In genomic region chr1:39882152-39882551, GRCh38 we compare ENCODE assay signal across 8 cellular contexts. TPM values are rescaled to one million over a fixed set of nuclear protein-coding genes. Genes with fewer than 3 reads are reported as not detected.
DNase-seq lines count a peak whose midpoint lies in the region; ATAC-seq, FAIRE-seq and TF ChIP-seq lines count a peak whose summit lies in the region.

No MANE protein-coding gene starts in this region.

- H3K27me3 ChIP-seq in endothelial cell of umbilical vein (ENCODE audit: control insufficient read depth in 2 of 2, insufficient read depth in 2 of 2, low read length in 2 of 2) = peaks cover 0 to 2% of the 10 kb centered on the region in 2 experiments
- no peaks in the 10 kb centered on the region for H3K27me3 ChIP-seq in parathyroid adenoma (ENCODE audit: control insufficient read depth, insufficient read depth, low read length)

- H3K9me1 ChIP-seq in endothelial cell of umbilical vein (replicated peaks; ENCODE audit: control insufficient read depth, extremely low read depth, insufficient read depth, low read length) = no peaks in the 10 kb centered on the region

- H3K27ac ChIP-seq in OCI-LY7 (ENCODE audit: low read depth, low read length, poor library complexity, severe bottlenecking) (no peak overlapping the region), endothelial cell of umbilical vein (ENCODE audit: insufficient read depth, low read depth, low read length) (no peak overlapping the region), parathyroid adenoma (no peak overlapping the region)

- no peak for TF ChIP-seq CTCF in OCI-LY7 (conservative IDR thresholded peaks at IDR 0.05; ENCODE audit: low read length)
- no peak for TF ChIP-seq CTCF in endothelial cell of umbilical vein (IDR thresholded peaks at IDR 0.05; ENCODE audit: extremely low read depth in 1 of 2, insufficient read depth in 1 of 2, low read depth in 1 of 2, low read length in 2 of 2)
- TF ChIP-seq CTCF in parathyroid adenoma (IDR thresholded peaks at IDR 0.05) = no peak

- no peak for FAIRE-seq in endothelial cell of umbilical vein (lab: Jason Lieb, UNC)

- H2AFZ ChIP-seq in OCI-LY7 (ENCODE audit: low read length) (no peak overlapping the region), endothelial cell of umbilical vein (ENCODE audit: low read depth, low read length) (no peak overlapping the region), parathyroid adenoma (no peak overlapping the region)

- ATAC-seq in GM18517 (IDR thresholded peaks at IDR 0.05; ENCODE audit: unreplicated experiment) (no peak), GM19324 (IDR thresholded peaks at IDR 0.05; ENCODE audit: low FRiP score, unreplicated experiment) (no peak), GM19397 (IDR thresholded peaks at IDR 0.05; ENCODE audit: unreplicated experiment) (no peak)

- no peaks in the 10 kb centered on the region for H3K9me2 ChIP-seq in OCI-LY7 (ENCODE audit: insufficient read depth, low read length)

- H4K20me1 ChIP-seq in OCI-LY7 (ENCODE audit: insufficient read depth, low read length) = 0 out of 2 replicates have a peak, but pooled peaks cover 4% of the 10 kb centered on the region
- no peaks in the 10 kb centered on the region for H4K20me1 ChIP-seq in endothelial cell of umbilical vein (replicated peaks; ENCODE audit: control insufficient read depth, extremely low read depth, insufficient read depth, low read length)

- CTCF ChIA-PET in OCI-LY7 (lab: Charles Lee; ENCODE audit: unreplicated experiment) (interaction anchor here (0.5 to 0.6 kb wide), 2 partner anchors 12 to 150 kb away, joined by 3 to 4 read pairs; no protein-coding TSS in a partner anchor), endothelial cell of umbilical vein (lab: Charles Lee) (interaction anchor here (0.7 to 5.3 kb wide), 6 partner anchors 11 to 150 kb away, joined by 3 to 27 read pairs (median 3); partner anchors contain the start of gene MYCL)

- BruUV-seq in OCI-LY7 (replicated peaks; lab: Mats Ljungman, UMichigan) = no TSS peak
- BruUV-seq in endothelial cell of umbilical vein (replicated peaks; lab: Mats Ljungman, UMichigan) = no TSS peak

- H3K4me3 ChIP-seq in OCI-LY7 (ENCODE audit: low read depth, low read length, poor library complexity, severe bottlenecking) (peak overlapping the region; percentile 79), endothelial cell of umbilical vein (replicated peaks in 1 of 3; ENCODE audit: insufficient read depth in 1 of 3, low read depth in 1 of 3, low read length in 3 of 3) (peak overlapping the region; percentile 87 to 94 (median 90)), parathyroid adenoma (ENCODE audit: low read depth, low read length) (peak overlapping the region; percentile 97)

- H3K9me3 ChIP-seq in ES-I3 (ENCODE audit: control insufficient read depth, insufficient read depth, low read length) = no peaks in the 10 kb centered on the region
- no peaks in the 10 kb centered on the region for H3K9me3 ChIP-seq in OCI-LY7 (ENCODE audit: low read length)
- H3K9me3 ChIP-seq in endothelial cell of umbilical vein (replicated peaks; ENCODE audit: control insufficient read depth, insufficient read depth, low read length) = no peaks in the 10 kb centered on the region
- no peaks in the 10 kb centered on the region for H3K9me3 ChIP-seq in parathyroid adenoma (ENCODE audit: control insufficient read depth, low read length)

- dilution Hi-C loops in endothelial cell of umbilical vein (cut with MboI; ENCODE audit: extremely low pct_ligation_motif_present, low sequenced_read_pairs) = no loop called here

- intact Hi-C loops in OCI-LY7 (cut with micrococcal nuclease; ENCODE audit: unreplicated experiment) = no loop called here
- intact Hi-C loops in endothelial cell of umbilical vein (cut with micrococcal nuclease) = no loop called here

- H3K4me2 ChIP-seq in OCI-LY7 (ENCODE audit: low read length) (peak overlapping the region; percentile 86), endothelial cell of umbilical vein (ENCODE audit: insufficient read depth, low read length) (peak overlapping the region; percentile 90), parathyroid adenoma (ENCODE audit: low read length) (peak overlapping the region; percentile 69)

- H3K36me3 ChIP-seq in ES-I3 (ENCODE audit: insufficient read depth, low read length) (no peaks in the 10 kb centered on the region), OCI-LY7 (ENCODE audit: insufficient read depth, low read length) (peaks cover 12% of the 10 kb centered on the region), endothelial cell of umbilical vein (ENCODE audit: control insufficient read depth in 2 of 2, extremely low read depth in 1 of 2, insufficient read depth in 2 of 2, low read length in 2 of 2) (no peaks in the 10 kb centered on the region), parathyroid adenoma (ENCODE audit: control insufficient read depth, insufficient read depth, low read length) (no peaks in the 10 kb centered on the region)

- H3K4me1 ChIP-seq in ES-I3 (ENCODE audit: insufficient read depth, low read length) (peaks cover 21% of the 10 kb centered on the region), OCI-LY7 (ENCODE audit: insufficient read depth, low read length, poor library complexity, severe bottlenecking) (peaks cover 36% of the 10 kb centered on the region), endothelial cell of umbilical vein (ENCODE audit: control insufficient read depth, extremely low read depth, insufficient read depth, low read length) (peaks cover 10% of the 10 kb centered on the region), parathyroid adenoma (no peaks in the 10 kb centered on the region)

- POLR2A ChIA-PET in OCI-LY7 (lab: Charles Lee) (interaction anchor here (0.6 to 2.5 kb wide), 3 partner anchors 9 to 347 kb away, joined by 3 to 8 read pairs (median 4); no protein-coding TSS in a partner anchor), endothelial cell of umbilical vein (lab: Charles Lee) (interaction anchor here (0.6 kb wide), 1 partner anchor 12 kb away, joined by 3 read pairs; no protein-coding TSS in a partner anchor)

- TF ChIP-seq POLR2A in endothelial cell of umbilical vein (IDR thresholded peaks at IDR 0.05; ENCODE audit: low read depth, low read length) = no peak

- H3K79me2 ChIP-seq in OCI-LY7 (ENCODE audit: insufficient read depth, low read depth, low read length) = peaks cover 44% of the 10 kb centered on the region
- peaks cover 57% of the 10 kb centered on the region for H3K79me2 ChIP-seq in endothelial cell of umbilical vein (ENCODE audit: control insufficient read depth, insufficient read depth, low read length)
- H3K79me2 ChIP-seq in parathyroid adenoma = peaks cover 16% of the 10 kb centered on the region

- H3K9ac ChIP-seq in ES-I3 (ENCODE audit: low read depth, low read length) (peak overlapping the region; percentile 98; the same call in 1 of the 2 replicates), endothelial cell of umbilical vein (replicated peaks; ENCODE audit: extremely low read depth, insufficient read depth, low read length) (no peak overlapping the region), parathyroid adenoma (no peak overlapping the region)

- no peak for DNase-seq in OCI-LY7 (ENCODE audit: low spot score)
- no peak for DNase-seq in endothelial cell of umbilical vein (ENCODE audit: low read depth, low spot score)
- no peak for DNase-seq in amygdala (lab: John Stamatoyannopoulos, UW)

TF ChIP-seq in endothelial cell of umbilical vein, 7 proteins besides CTCF, POLR2A, EP300 and RAD21:
- TF ChIP-seq MAX (IDR thresholded peaks at IDR 0.05; ENCODE audit: insufficient read depth, insufficient read length) (no peak), EZH2 (IDR thresholded peaks at IDR 0.05; ENCODE audit: borderline replicate concordance, low read depth, low read length, severe bottlenecking) (no peak), JUN (IDR thresholded peaks at IDR 0.05; ENCODE audit: borderline replicate concordance, insufficient read depth, insufficient read length, low read depth) (no peak), FOS (IDR thresholded peaks at IDR 0.05; ENCODE audit: borderline replicate concordance, insufficient read depth, low read length) (no peak), MYC (IDR thresholded peaks at IDR 0.05; ENCODE audit: low read depth, low read length) (no peak), POLR2AphosphoS5 (IDR thresholded peaks at IDR 0.05; ENCODE audit: insufficient read depth, low read depth, low read length) (no peak), GATA2 (IDR thresholded peaks at IDR 0.05; ENCODE audit: insufficient read depth, insufficient read length, low read depth, low read length) (no peak)

RNA-seq across cellular contexts. Expression of gene TRIT1, which starts 1.2 kb away (rescaled TPM):
- 24.8 and 29.6 TPM in 2 replicates for total RNA-seq in OCI-LY7 (2014; rRNA removed; shearing (Covaris generic))
- total RNA-seq in OCI-LY7 (2022) (22.6 and 22.9 TPM in 2 replicates), endothelial cell of umbilical vein (13.4 and 19.9 TPM in 2 replicates)
- polyA plus RNA-seq in endothelial cell of umbilical vein = 6.3 and 8.6 TPM in 2 replicates
- 10.9 and 12.4 TPM in 2 replicates for polyA plus RNA-seq in endothelial cell of umbilical vein (2011; cell fraction: cytosol; rRNA removed)
- polyA plus RNA-seq in endothelial cell of umbilical vein (2011; cell fraction: nucleus; rRNA removed) = 27.1 and 34.7 TPM in 2 replicates
- 12.0 and 16.5 TPM in 2 replicates for polyA plus RNA-seq in endothelial cell of umbilical vein (2012)
- polyA minus RNA-seq in endothelial cell of umbilical vein = 14.2 and 15.8 TPM in 2 replicates
- 12.1 TPM for polyA minus RNA-seq in endothelial cell of umbilical vein (2011; cell fraction: cytosol; rRNA and poly(A)+ RNA removed)
- polyA minus RNA-seq in endothelial cell of umbilical vein (2011; cell fraction: nucleus; rRNA and poly(A)+ RNA removed) = 23.8 and 26.0 TPM in 2 replicates

RNA-seq across cellular contexts. Expression of gene MYCL, which starts 19.6 kb away (rescaled TPM):
- total RNA-seq in OCI-LY7 (2014; rRNA removed; shearing (Covaris generic)) = 0.41 and 1.6 TPM in 2 replicates
- total RNA-seq in OCI-LY7 (2022) = 1.0 and 1.3 TPM in 2 replicates
- total RNA-seq in endothelial cell of umbilical vein = 1.4 and 2.1 TPM in 2 replicates
- 1.3 and 1.5 TPM in 2 replicates for polyA plus RNA-seq in endothelial cell of umbilical vein
- polyA plus RNA-seq in endothelial cell of umbilical vein (2011; cell fraction: cytosol; rRNA removed) = 1.2 and 1.6 TPM in 2 replicates
- polyA plus RNA-seq in endothelial cell of umbilical vein (2011; cell fraction: nucleus; rRNA removed) = 0.62 and 0.92 TPM in 2 replicates
- polyA plus RNA-seq in endothelial cell of umbilical vein (2012) = 1.2 and 1.4 TPM in 2 replicates
- 0.98 and 1.00 TPM in 2 replicates for polyA minus RNA-seq in endothelial cell of umbilical vein
- 4.2 TPM for polyA minus RNA-seq in endothelial cell of umbilical vein (2011; cell fraction: cytosol; rRNA and poly(A)+ RNA removed)
- polyA minus RNA-seq in endothelial cell of umbilical vein (2011; cell fraction: nucleus; rRNA and poly(A)+ RNA removed) = 1.1 and 1.6 TPM in 2 replicates
